In genomic region chr11:19382131-19382611, GRCh38 we compare ENCODE assay signal across 1 cellular context.
TF ChIP-seq lines count a peak whose summit lies in the region.

No MANE protein-coding gene starts in this region.

TF ChIP-seq in GM23338, 12 proteins besides CTCF, POLR2A, EP300 and RAD21 (continued from another document):
- no peak for TF ChIP-seq ZNF462 (CRISPR knock-in tag; IDR thresholded peaks at IDR 0.05)
- TF ChIP-seq CREB1 (CRISPR knock-in tag; IDR thresholded peaks at IDR 0.05; ENCODE audit: low read depth): no peak
- TF ChIP-seq STAT1 (IDR thresholded peaks at IDR 0.05; ENCODE audit: unreplicated experiment): no peak
- TF ChIP-seq ETS1 (IDR thresholded peaks at IDR 0.05): no peak
TF ChIP-seq in GM23338: peak in this region for 0.
